In genomic region chr11:111531687-111532364, GRCh38 we compare ENCODE assay signal across 9 cellular contexts. TPM values are rescaled to one million over a fixed set of nuclear protein-coding genes. Genes with fewer than 3 reads are reported as not detected.
DNase-seq lines count a peak whose midpoint lies in the region; ATAC-seq lines count a peak whose summit lies in the region.
"Had no signal": no experiment of that assay in that cellular context is flagged by ENCODE, and none has a peak within 500 bp of the region (broad histone marks: within the 10 kb centered on the region; RNA-seq: fewer than 3 reads in every experiment).

No MANE protein-coding gene starts in this region.

- H3K4me3 Mint-ChIP-seq in T-helper 1 cell treated with Interleukin-12 subunit alpha and Interleukin-12 subunit beta and Interleukin-4 antibody, amounts not matched to agents 30 μg/mL and 1 μg/mL, for 36 hours = peak overlapping the region; percentile 30
- H3K4me3 Mint-ChIP-seq: nephron had no signal

- peak overlapping the region; percentile 81 for H3K27ac Mint-ChIP-seq in T-helper 1 cell treated with Interleukin-12 subunit alpha and Interleukin-12 subunit beta and Interleukin-4 antibody, amounts not matched to agents 30 μg/mL and 1 μg/mL, for 36 hours
- H3K27ac Mint-ChIP-seq: nephron had no signal

- peak; percentile 96 for DNase-seq in dedifferentiated amniotic fluid mesenchymal stem cell (ENCODE audit: extremely low spot score)
- peak; percentile 51 to 58 for DNase-seq in stimulated activated CD4-positive, alpha-beta T cell treated with anti-CD3 and anti-CD28 coated beads, Interleukin-4, amount 100 ng/mL, for 4 hours
- DNase-seq in DMS79 (lab: John Stamatoyannopoulos, UW) = no peak
- DNase-seq in NCI-H1436 treated with DMSO at 0.1 percent for 48 hours (lab: John Stamatoyannopoulos, UW) = no peak
- DNase-seq in sciatic nerve (ENCODE audit: low spot score) = no peak

- intact Hi-C loops in sciatic nerve (cut with DNase I) = no loop called here

- H3K27me3 Mint-ChIP-seq in T-helper 1 cell treated with Interleukin-12 subunit alpha and Interleukin-12 subunit beta and Interleukin-4 antibody, amounts not matched to agents 30 μg/mL and 1 μg/mL, for 36 hours (ENCODE audit: low read depth) = peaks cover 26% of the 10 kb centered on the region

- no peaks in the 10 kb centered on the region for H3K36me3 Mint-ChIP-seq in T-helper 1 cell treated with Interleukin-12 subunit alpha and Interleukin-12 subunit beta and Interleukin-4 antibody, amounts not matched to agents 30 μg/mL and 1 μg/mL, for 36 hours (ENCODE audit: low read depth)

- ATAC-seq in GM18519 (IDR thresholded peaks at IDR 0.05; ENCODE audit: low FRiP score, unreplicated experiment) = peak; percentile 71
- peak; percentile 61 for ATAC-seq in HG03159 (IDR thresholded peaks at IDR 0.05; ENCODE audit: unreplicated experiment)
- ATAC-seq in sciatic nerve = no peak

- H3K9me3 Mint-ChIP-seq in T-helper 1 cell treated with Interleukin-12 subunit alpha and Interleukin-12 subunit beta and Interleukin-4 antibody, amounts not matched to agents 30 μg/mL and 1 μg/mL, for 36 hours = no peaks in the 10 kb centered on the region
- H3K9me3 Mint-ChIP-seq: nephron had no signal

- peaks cover 29% of the 10 kb centered on the region for H3K4me1 Mint-ChIP-seq in T-helper 1 cell treated with Interleukin-12 subunit alpha and Interleukin-12 subunit beta and Interleukin-4 antibody, amounts not matched to agents 30 μg/mL and 1 μg/mL, for 36 hours (ENCODE audit: low read depth)
- H3K4me1 Mint-ChIP-seq: nephron had no signal

RNA-seq across cellular contexts. Expression of gene LAYN, which starts 8.7 kb away (rescaled TPM):
- total RNA-seq in sciatic nerve = 11.0 TPM

RNA-seq across cellular contexts. Expression of gene HOATZ, which starts 17.2 kb away (rescaled TPM):
- total RNA-seq in sciatic nerve = not detected

RNA-seq across cellular contexts. Expression of gene BTG4, which starts 19.6 kb away (rescaled TPM):
- total RNA-seq in sciatic nerve = not detected

Comparison
In these comparisons a context has a peak if more than half of its experiments do, and no peak if none do; other contexts are left out.
1. DNase-seq: peak in dedifferentiated amniotic fluid mesenchymal stem cell (single experiment) and stimulated activated CD4-positive, alpha-beta T cell treated with anti-CD3 and anti-CD28 coated beads, Interleukin-4, amount 100 ng/mL, for 4 hours (2 of 2); none in DMS79 (single experiment), NCI-H1436 treated with DMSO at 0.1 percent for 48 hours (single experiment) and sciatic nerve (single experiment).